10 cellular contexts compared by ENCODE assay signal in the genomic region with DNA sequence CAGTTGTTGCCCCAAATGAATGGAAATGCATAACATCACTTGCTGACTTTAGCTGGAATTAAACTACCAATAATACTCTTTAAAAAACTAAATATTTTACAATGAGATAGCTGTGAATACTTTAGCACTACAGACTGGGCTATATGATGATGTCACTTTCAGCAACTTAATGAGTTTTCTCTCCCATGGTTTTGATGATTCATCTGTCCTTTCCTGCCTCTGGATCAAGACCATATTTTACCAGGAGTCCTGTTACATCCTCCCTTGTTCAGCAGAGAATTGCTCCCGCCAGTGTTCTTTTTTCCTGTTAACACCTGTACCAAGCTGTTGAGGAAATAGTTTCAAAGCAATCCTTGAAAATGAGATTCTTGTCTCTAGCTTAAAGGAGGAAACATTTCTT.
DNase-seq lines count a peak whose midpoint lies in the region; ATAC-seq and TF ChIP-seq lines count a peak whose summit lies in the region.
"Had no signal": no experiment of that assay in that cellular context is flagged by ENCODE, and none has a peak within 500 bp of the region (broad histone marks: within the 10 kb centered on the region; RNA-seq: fewer than 3 reads in every experiment).

No MANE protein-coding gene starts in this region.

- TF ChIP-seq CTCF in HFF-Myc (IDR thresholded peaks at IDR 0.05; ENCODE audit: low read depth, low read length, missing control alignments) = no peak
- no peak for TF ChIP-seq CTCF in astrocyte of the spinal cord (IDR thresholded peaks at IDR 0.05; ENCODE audit: low read depth, low read length)
- TF ChIP-seq CTCF in esophagus squamous epithelium (IDR thresholded peaks at IDR 0.05) = no peak

- intact Hi-C loops in esophagus squamous epithelium (cut with DNase I) = no loop called here

- TF ChIP-seq POLR2A in esophagus squamous epithelium (IDR thresholded peaks at IDR 0.05) = no peak

- DNase-seq in AG08396 (ENCODE audit: low spot score) (peak; percentile 11), HFF-Myc (ENCODE audit: extremely low read depth, low read depth) (peak; percentile 77), astrocyte of the spinal cord (ENCODE audit: low read depth, low spot score) (peak; percentile 87), iris pigment epithelial cell (ENCODE audit: low read depth) (peak; percentile 93), esophagus squamous epithelium (lab: John Stamatoyannopoulos, UW) (no peak), epidermal melanocyte (ENCODE audit: insufficient read length, low spot score) (no peak)
- DNase-seq: activated CD4-positive, alpha-beta T cell treated with anti-CD3 and anti-CD28 coated beads, Interleukin-2, amount 50 U/mL, for 4 hours; CD4-positive, alpha-beta T cell had no signal

- in situ Hi-C loops in astrocyte of the spinal cord (cut with HindIII; ENCODE audit: low sequenced_read_pairs) = no loop called here

- WGBS in esophagus squamous epithelium, 2 donors = 58 to 60% methylated on average over 1 of the region's 1 CpG

- peaks cover 0 to 14% (median 0%) of the 10 kb centered on the region in 3 donors for H3K4me1 ChIP-seq in esophagus squamous epithelium

- H3K9me3 ChIP-seq in esophagus squamous epithelium = no peaks in the 10 kb centered on the region

- H3K4me3 ChIP-seq in HFF-Myc (replicated peaks; ENCODE audit: low read depth, low read length) = no peak overlapping the region
- no peak overlapping the region for H3K4me3 ChIP-seq in astrocyte of the spinal cord (ENCODE audit: low read depth, low read length)
- no peak overlapping the region for H3K4me3 ChIP-seq in esophagus squamous epithelium

- H3K27ac ChIP-seq in esophagus squamous epithelium = no peak overlapping the region

- no peaks in the 10 kb centered on the region for H3K36me3 ChIP-seq in esophagus squamous epithelium

- ATAC-seq in GM21825 (IDR thresholded peaks at IDR 0.05; ENCODE audit: unreplicated experiment) (no peak), GM19351 (IDR thresholded peaks at IDR 0.05; ENCODE audit: unreplicated experiment) (no peak)

- H3K27me3 ChIP-seq in esophagus squamous epithelium = no peaks in the 10 kb centered on the region

Comparison
In these comparisons a context has a peak if more than half of its experiments do, and no peak if none do; other contexts are left out.
1. DNase-seq: peak in AG08396 (single experiment), HFF-Myc (single experiment), astrocyte of the spinal cord (single experiment) and iris pigment epithelial cell (single experiment); none in esophagus squamous epithelium (single experiment) and epidermal melanocyte (single experiment).